25 cellular contexts compared by ENCODE assay signal in the genomic region with DNA sequence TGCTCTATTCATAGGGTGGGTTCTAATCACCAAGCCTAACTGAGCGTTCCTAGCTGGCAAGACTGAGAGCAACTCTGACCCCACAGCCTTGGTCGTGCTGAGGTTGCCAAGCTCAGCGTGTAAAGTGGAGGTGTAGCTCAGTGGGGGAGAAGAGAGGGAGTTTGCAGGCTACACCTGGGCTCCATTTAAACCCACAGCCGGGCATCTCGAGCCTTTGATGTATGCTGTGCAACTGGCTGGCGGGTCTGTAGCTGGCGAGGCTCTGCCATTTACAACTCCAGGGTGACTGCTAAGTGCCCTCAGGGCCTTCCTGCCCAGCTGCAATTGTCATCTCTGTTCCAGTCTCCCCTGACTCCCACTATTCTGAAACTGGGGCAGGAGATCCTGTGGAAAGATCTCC.
"Had no signal": no experiment of that assay in that cellular context is flagged by ENCODE, and none has a peak within 500 bp of the region (broad histone marks: within the 10 kb centered on the region; RNA-seq: fewer than 3 reads in every experiment).

No MANE protein-coding gene starts in this region.

- DNase-seq: activated CD4-positive, alpha-beta memory T cell treated with anti-CD3 and anti-CD28 coated beads for 36 hours; activated CD4-positive, alpha-beta T cell treated with anti-CD3 and anti-CD28 coated beads, Interleukin-2, amount 10 ng/mL, durations not matched to agents 24 days and 14 days; activated CD4-positive, CD25-positive, alpha-beta regulatory T cell treated with anti-CD3 and anti-CD28 coated beads, Interleukin-2, amount 50 U/mL, for 72 hours; activated CD8-positive, alpha-beta memory T cell treated with anti-CD3 and anti-CD28 coated beads, Interleukin-2, amount 50 U/mL, for 4 hours; activated effector memory CD4-positive, alpha-beta T cell treated with anti-CD3 and anti-CD28 coated beads, Interleukin-2, amount 50 U/mL, for 16 hours; activated naive CD4-positive, alpha-beta T cell treated with anti-CD3 and anti-CD28 coated beads for 36 hours; activated T-cell treated with anti-CD3 and anti-CD28 coated beads, Interleukin-2, amount 50 U/mL, for 1 hour; amniotic stem cell; central memory CD4-positive, alpha-beta T cell; effector CD4-positive, alpha-beta T cell; glutamatergic neuron; islet precursor cell; left ventricle myocardium inferior; nephron progenitor cell; ovary; sigmoid colon; small intestine; stimulated activated CD4-positive, alpha-beta T cell treated with anti-CD3 and anti-CD28 coated beads, Interleukin-4, amount 100 ng/mL, for 24 hours; substantia nigra; T-helper 9 cell; tibial artery had no signal

- H3K27me3 ChIP-seq: hepatocyte, neutrophil, ovary, sigmoid colon had no signal

- ATAC-seq: stimulated activated effector memory CD8-positive, alpha-beta T cell treated with anti-CD3 and anti-CD28 coated beads, Interleukin-12 subunit alpha, Interleukin-12 subunit beta, amount 100 ng/mL, for 72 hours had no signal

- H3K36me3 ChIP-seq: left ventricle myocardium inferior, neutrophil, ovary, sigmoid colon, tibial artery had no signal

- H3K4me3 ChIP-seq: hepatocyte, left ventricle myocardium inferior, lung, ovary, sigmoid colon, tibial artery had no signal

- H3K9me3 ChIP-seq: left ventricle myocardium inferior, neutrophil, ovary, sigmoid colon, tibial artery had no signal

- H3K27ac ChIP-seq: hepatocyte, left ventricle myocardium inferior, neutrophil, ovary, sigmoid colon, tibial artery had no signal

- H3K4me1 ChIP-seq: left ventricle myocardium inferior had no signal
